In genomic region chr11:111698852-111699559, GRCh38 we compare ENCODE assay signal across 18 cellular contexts.
DNase-seq lines count a peak whose midpoint lies in the region; ATAC-seq and TF ChIP-seq lines count a peak whose summit lies in the region.
"Had no signal": no experiment of that assay in that cellular context is flagged by ENCODE, and none has a peak within 500 bp of the region (broad histone marks: within the 10 kb centered on the region; RNA-seq: fewer than 3 reads in every experiment).

No MANE protein-coding gene starts in this region.

- H3K4me1 Mint-ChIP-seq in T-helper 2 cell treated with Interferon-gamma antibody and Interleukin-4, amounts not matched to agents 5 μg/mL and 100 μg/mL, for 36 hours (ENCODE audit: low read depth) = peaks cover 9% of the 10 kb centered on the region
- peaks cover 5% of the 10 kb centered on the region for H3K4me1 Mint-ChIP-seq in activated T-helper 17 cell treated with anti-CD3 and anti-CD28 coated beads, Interleukin-2, amount 50 U/mL, for 72 hours
- peaks cover 39% of the 10 kb centered on the region for H3K4me1 Mint-ChIP-seq in progenitor cell of endocrine pancreas (ENCODE audit: low read depth)

- peak; percentile 36 for ATAC-seq in HG02870 (IDR thresholded peaks at IDR 0.05; ENCODE audit: unreplicated experiment)
- ATAC-seq in activated T-helper 17 cell treated with anti-CD3 and anti-CD28 coated beads, Interleukin-2, amount 50 U/mL, for 72 hours (replicated peaks) = peak; percentile 91
- peak; percentile 58 for ATAC-seq in omental fat pad (ENCODE audit: low FRiP score)
- no peak for ATAC-seq in HG03520 (IDR thresholded peaks at IDR 0.05; ENCODE audit: unreplicated experiment)
- ATAC-seq in HG02759 (IDR thresholded peaks at IDR 0.05; ENCODE audit: unreplicated experiment) = no peak
- ATAC-seq: Right ventricle myocardium inferior had no signal

- TF ChIP-seq CTCF in omental fat pad (IDR thresholded peaks at IDR 0.05) (no peak), progenitor cell of endocrine pancreas (IDR thresholded peaks at IDR 0.05; ENCODE audit: unreplicated experiment) (no peak)

- no peak overlapping the region for H3K4me3 Mint-ChIP-seq in T-helper 2 cell treated with Interferon-gamma antibody and Interleukin-4, amounts not matched to agents 5 μg/mL and 100 μg/mL, for 36 hours
- no peak overlapping the region for H3K4me3 Mint-ChIP-seq in activated T-helper 17 cell treated with anti-CD3 and anti-CD28 coated beads, Interleukin-2, amount 50 U/mL, for 72 hours
- H3K4me3 Mint-ChIP-seq in progenitor cell of endocrine pancreas (ENCODE audit: low read depth) = no peak overlapping the region
- H3K4me3 Mint-ChIP-seq: activated naive CD4-positive, alpha-beta T cell treated with anti-CD3 and anti-CD28 coated beads, Interleukin-2, amount 50 U/mL, for 24 hours; dendritic cell treated with granulocyte-macrophage colony-stimulating factor and Interleukin-4, amounts not matched to agents 40 ng/mL and 50 ng/mL, for 4 days had no signal

- peak; percentile 6 for DNase-seq in T-helper 2 cell treated with Interferon-gamma antibody and Interleukin-4, amounts not matched to agents 5 μg/mL and 100 μg/mL, for 36 hours (ENCODE audit: low spot score)
- DNase-seq in T-helper 2 cell = no peak
- DNase-seq in omental fat pad (ENCODE audit: low spot score) = no peak
- no peak for DNase-seq in progenitor cell of endocrine pancreas (ENCODE audit: low spot score, unreplicated experiment)
- DNase-seq: activated CD4-positive, CD25-positive, alpha-beta regulatory T cell; activated CD8-positive, alpha-beta memory T cell treated with anti-CD3 and anti-CD28 coated beads, Interleukin-2, amount 50 U/mL, for 4 hours; BE2C; H7; NCI-H2081 treated with DMSO at 0.1 percent for 48 hours; NCI-H524 treated with DMSO at 0.1 percent for 48 hours; stimulated activated CD8-positive, alpha-beta memory T cell treated with anti-CD3 and anti-CD28 coated beads, Interleukin-4, amount 100 ng/mL, for 48 hours had no signal

- H3K27me3 Mint-ChIP-seq in T-helper 2 cell treated with Interferon-gamma antibody and Interleukin-4, amounts not matched to agents 5 μg/mL and 100 μg/mL, for 36 hours (ENCODE audit: low read depth) = no peaks in the 10 kb centered on the region
- no peaks in the 10 kb centered on the region for H3K27me3 Mint-ChIP-seq in activated T-helper 17 cell treated with anti-CD3 and anti-CD28 coated beads, Interleukin-2, amount 50 U/mL, for 72 hours
- no peaks in the 10 kb centered on the region for H3K27me3 Mint-ChIP-seq in progenitor cell of endocrine pancreas
- H3K27me3 Mint-ChIP-seq: activated naive CD4-positive, alpha-beta T cell treated with anti-CD3 and anti-CD28 coated beads, Interleukin-2, amount 50 U/mL, for 24 hours; dendritic cell treated with granulocyte-macrophage colony-stimulating factor and Interleukin-4, amounts not matched to agents 40 ng/mL and 50 ng/mL, for 4 days had no signal

- H3K9me3 Mint-ChIP-seq in T-helper 2 cell treated with Interferon-gamma antibody and Interleukin-4, amounts not matched to agents 5 μg/mL and 100 μg/mL, for 36 hours = no peaks in the 10 kb centered on the region
- H3K9me3 Mint-ChIP-seq in activated T-helper 17 cell treated with anti-CD3 and anti-CD28 coated beads, Interleukin-2, amount 50 U/mL, for 72 hours = no peaks in the 10 kb centered on the region
- no peaks in the 10 kb centered on the region for H3K9me3 Mint-ChIP-seq in progenitor cell of endocrine pancreas (ENCODE audit: low read depth)
- H3K9me3 Mint-ChIP-seq: activated naive CD4-positive, alpha-beta T cell treated with anti-CD3 and anti-CD28 coated beads, Interleukin-2, amount 50 U/mL, for 24 hours; dendritic cell treated with granulocyte-macrophage colony-stimulating factor and Interleukin-4, amounts not matched to agents 40 ng/mL and 50 ng/mL, for 4 days had no signal

- H3K27ac Mint-ChIP-seq in T-helper 2 cell treated with Interferon-gamma antibody and Interleukin-4, amounts not matched to agents 5 μg/mL and 100 μg/mL, for 36 hours = no peak overlapping the region
- H3K27ac Mint-ChIP-seq in activated T-helper 17 cell treated with anti-CD3 and anti-CD28 coated beads, Interleukin-2, amount 50 U/mL, for 72 hours = no peak overlapping the region
- no peak overlapping the region for H3K27ac Mint-ChIP-seq in progenitor cell of endocrine pancreas
- H3K27ac Mint-ChIP-seq: activated naive CD4-positive, alpha-beta T cell treated with anti-CD3 and anti-CD28 coated beads, Interleukin-2, amount 50 U/mL, for 24 hours; dendritic cell treated with granulocyte-macrophage colony-stimulating factor and Interleukin-4, amounts not matched to agents 40 ng/mL and 50 ng/mL, for 4 days had no signal

- peaks cover 1% of the 10 kb centered on the region for H3K36me3 Mint-ChIP-seq in T-helper 2 cell treated with Interferon-gamma antibody and Interleukin-4, amounts not matched to agents 5 μg/mL and 100 μg/mL, for 36 hours (ENCODE audit: low read depth)
- H3K36me3 Mint-ChIP-seq in activated T-helper 17 cell treated with anti-CD3 and anti-CD28 coated beads, Interleukin-2, amount 50 U/mL, for 72 hours (ENCODE audit: low read depth) = peaks cover 29% of the 10 kb centered on the region
- peaks cover 12% of the 10 kb centered on the region for H3K36me3 Mint-ChIP-seq in progenitor cell of endocrine pancreas (ENCODE audit: insufficient read depth)

Comparison
In these comparisons a context has a peak if more than half of its experiments do, and no peak if none do; other contexts are left out.
1. ATAC-seq: peak in HG02870 (single experiment), activated T-helper 17 cell treated with anti-CD3 and anti-CD28 coated beads, Interleukin-2, amount 50 U/mL, for 72 hours (single experiment) and omental fat pad (single experiment); none in HG03520 (single experiment) and HG02759 (single experiment).